In the genomic region with DNA sequence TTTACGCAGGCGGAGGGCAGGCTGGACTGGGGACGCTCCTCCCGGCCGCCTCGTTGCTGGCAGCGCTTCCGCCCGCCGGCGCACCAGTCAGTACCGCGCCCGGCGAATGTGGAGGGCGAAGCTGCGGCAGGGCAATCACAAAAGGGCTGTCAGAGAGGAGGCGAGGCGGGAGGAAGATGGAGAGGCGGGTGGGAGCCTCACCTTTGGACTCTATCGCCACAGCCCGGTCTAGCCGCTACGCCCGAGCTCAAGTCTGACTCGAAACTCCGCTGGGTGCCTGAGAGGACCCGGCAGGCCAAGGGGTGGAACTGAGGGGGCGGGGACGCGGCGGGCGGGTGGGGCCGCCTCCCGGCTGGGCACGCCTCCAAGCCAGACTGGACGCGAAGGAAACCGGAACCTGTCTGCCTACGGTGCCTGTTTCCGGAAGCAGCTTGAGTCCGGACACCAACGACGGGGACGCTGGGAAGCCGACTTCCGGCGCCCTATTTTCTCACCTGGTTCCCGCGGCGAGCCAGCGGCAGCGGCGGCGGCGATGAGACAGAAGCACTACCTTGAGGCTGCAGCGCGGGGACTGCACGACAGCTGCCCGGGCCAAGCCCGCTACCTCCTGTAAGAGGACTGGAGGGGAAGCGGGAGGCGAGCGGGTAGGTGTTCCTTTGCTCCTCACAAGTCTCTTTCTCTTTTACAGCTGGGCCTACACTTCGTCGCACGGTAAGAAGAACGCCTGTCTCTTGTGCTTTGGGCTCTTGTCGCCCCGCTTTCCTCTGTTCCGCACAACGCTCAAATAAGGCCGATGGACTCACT, we compare ENCODE assay signal across 8 cellular contexts.
DNase-seq lines count a peak whose midpoint lies in the region; FAIRE-seq and TF ChIP-seq lines count a peak whose summit lies in the region.

A gene (plus strand): TSS at position 483 of the 804 bp plus-strand sequence.

- no peak for FAIRE-seq in H54 (lab: Jason Lieb, UNC)

- peak within 1 kb of the TSS; percentile 95 for H3K27ac Mint-ChIP-seq in nephron progenitor cell
- H3K27ac Mint-ChIP-seq in stimulated activated naive CD8-positive, alpha-beta T cell treated with anti-CD3 and anti-CD28 coated beads, Interleukin-15, Interleukin-2, amounts not matched to agents 100 ng/mL and 50 ng/mL, for 24 hours, result peak within 1 kb of the TSS; percentile 93

- DNase-seq in ELF-1 (ENCODE audit: low read depth, low spot score) (peak; percentile 94), H54 (ENCODE audit: insufficient read length, low spot score) (peak; percentile 77), LoVo (ENCODE audit: low spot score) (peak; percentile 96), RWPE1 (ENCODE audit: low spot score) (peak; percentile 73), fibroblast of the conjunctiva (ENCODE audit: low read depth) (peak; percentile 89), nephron progenitor cell (peak; percentile 91)
- DNase-seq in activated effector memory CD4-positive, alpha-beta T cell treated with Interleukin-2 at 50 U/mL for 16 hours, result peak; percentile 92

- no peak for TF ChIP-seq CTCF in RWPE1 (conservative IDR thresholded peaks at IDR 0.05; ENCODE audit: low read depth)
- no peak for TF ChIP-seq CTCF in nephron progenitor cell (IDR thresholded peaks at IDR 0.05)

- peaks cover 23% of the 10 kb centered on the region for H3K4me1 Mint-ChIP-seq in nephron progenitor cell
- H3K4me1 Mint-ChIP-seq in stimulated activated naive CD8-positive, alpha-beta T cell treated with anti-CD3 and anti-CD28 coated beads, Interleukin-15, Interleukin-2, amounts not matched to agents 100 ng/mL and 50 ng/mL, for 24 hours (ENCODE audit: low read depth), result peaks cover 55% of the 10 kb centered on the region

- H3K9me3 Mint-ChIP-seq in nephron progenitor cell, result peaks cover 4% of the 10 kb centered on the region
- no peaks in the 10 kb centered on the region for H3K9me3 Mint-ChIP-seq in stimulated activated naive CD8-positive, alpha-beta T cell treated with anti-CD3 and anti-CD28 coated beads, Interleukin-15, Interleukin-2, amounts not matched to agents 100 ng/mL and 50 ng/mL, for 24 hours

- H3K36me3 Mint-ChIP-seq in nephron progenitor cell (ENCODE audit: low read depth), result peaks cover 30% of the 10 kb centered on the region
- peaks cover 30% of the 10 kb centered on the region for H3K36me3 Mint-ChIP-seq in stimulated activated naive CD8-positive, alpha-beta T cell treated with anti-CD3 and anti-CD28 coated beads, Interleukin-15, Interleukin-2, amounts not matched to agents 100 ng/mL and 50 ng/mL, for 24 hours (ENCODE audit: low read depth)

- peak within 1 kb of the TSS; percentile 91 for H3K27ac ChIP-seq in RWPE1

- CTCF ChIA-PET in RWPE1 (lab: Yijun Ruan, JAX), result interaction anchor here (0.7 kb wide), 1 partner anchor 587 kb away, joined by 3 read pairs; no protein-coding TSS in a partner anchor

- peak within 1 kb of the TSS; percentile 97 for H3K4me3 Mint-ChIP-seq in nephron progenitor cell
- H3K4me3 Mint-ChIP-seq in stimulated activated naive CD8-positive, alpha-beta T cell treated with anti-CD3 and anti-CD28 coated beads, Interleukin-15, Interleukin-2, amounts not matched to agents 100 ng/mL and 50 ng/mL, for 24 hours, result peak within 1 kb of the TSS; percentile 92

- POLR2A ChIA-PET in RWPE1 (lab: Yijun Ruan, JAX; ENCODE audit: low non-redundant PET), result no interaction called here

- peaks cover 3% of the 10 kb centered on the region for H3K27me3 Mint-ChIP-seq in nephron progenitor cell (ENCODE audit: low read depth, poor library complexity)
- no peaks in the 10 kb centered on the region for H3K27me3 Mint-ChIP-seq in stimulated activated naive CD8-positive, alpha-beta T cell treated with anti-CD3 and anti-CD28 coated beads, Interleukin-15, Interleukin-2, amounts not matched to agents 100 ng/mL and 50 ng/mL, for 24 hours

- peak; percentile 76 for TF ChIP-seq POLR2A in H54 (IDR thresholded peaks at IDR 0.05; ENCODE audit: low read depth, low read length)

Comparison
In these comparisons a context has a peak if more than half of its experiments do, and no peak if none do; other contexts are left out.
1. Peak in every context shown above with its lines: DNase-seq and H3K27ac ChIP-seq.